ENCODE assay signal across 8 cellular contexts in genomic region chr18:24059385-24059784, GRCh38. TPM values are rescaled to one million over a fixed set of nuclear protein-coding genes. Genes with fewer than 3 reads are reported as not detected.
DNase-seq lines count a peak whose midpoint lies in the region; ATAC-seq and TF ChIP-seq lines count a peak whose summit lies in the region.
"Not testable (repeated sequence)": the region's sequence is repeated elsewhere in the genome, so short reads cannot be mapped to it uniquely, and the experiment has no call there.

No MANE protein-coding gene starts in this region.

- CTCF ChIA-PET in CD8-positive, alpha-beta T cell (lab: Charles Lee), result interaction anchor here (1.2 kb wide), 1 partner anchor 20 kb away, joined by 3 read pairs; no protein-coding TSS in a partner anchor
- CTCF ChIA-PET in HEK293 (lab: Yijun Ruan, JAX), result interaction anchor here (0.6 kb wide), 1 partner anchor 173 kb away, joined by 5 read pairs; no protein-coding TSS in a partner anchor
- CTCF ChIA-PET in activated CD4-positive, alpha-beta T cell treated with anti-CD3 and anti-CD28 coated beads for 36 hours (lab: Charles Lee), result interaction anchor here (0.9 kb wide), 1 partner anchor 11 kb away, joined by 3 read pairs; no protein-coding TSS in a partner anchor

- intact Hi-C loops in CD8-positive, alpha-beta T cell (cut with DNase I, micrococcal nuclease), result loop anchor here in 1 of 2 experiments (10.0 kb wide), 1 partner anchor 55 kb away; no protein-coding TSS in a partner anchor
- intact Hi-C loops in activated CD4-positive, alpha-beta T cell treated with anti-CD3 and anti-CD28 coated beads for 36 hours (cut with DNase I, micrococcal nuclease), result not testable (repeated sequence)

- H3K27me3 Mint-ChIP-seq in CD4-positive, CD25-positive, alpha-beta regulatory T cell; CD8-positive, alpha-beta T cell (ENCODE audit: low read depth); activated CD4-positive, alpha-beta T cell treated with anti-CD3 and anti-CD28 coated beads for 36 hours; activated naive CD4-positive, alpha-beta T cell treated with anti-CD3 and anti-CD28 coated beads, Interleukin-2, amount 50 U/mL, for 24 hours; central memory CD8-positive, alpha-beta T cell: not testable (repeated sequence)

- H3K36me3 Mint-ChIP-seq in CD4-positive, CD25-positive, alpha-beta regulatory T cell; central memory CD8-positive, alpha-beta T cell (ENCODE audit: insufficient read depth); stimulated activated effector memory CD8-positive, alpha-beta T cell treated with anti-CD3 and anti-CD28 coated beads, Interleukin-12 subunit alpha, Interleukin-12 subunit beta, amount 100 ng/mL, for 72 hours: not testable (repeated sequence)
- peaks cover 15% of the 10 kb centered on the region for H3K36me3 Mint-ChIP-seq in CD8-positive, alpha-beta T cell
- peaks cover 16% of the 10 kb centered on the region for H3K36me3 Mint-ChIP-seq in activated CD4-positive, alpha-beta T cell treated with anti-CD3 and anti-CD28 coated beads for 36 hours (ENCODE audit: low read depth)
- H3K36me3 Mint-ChIP-seq in activated naive CD4-positive, alpha-beta T cell treated with anti-CD3 and anti-CD28 coated beads, Interleukin-2, amount 50 U/mL, for 24 hours, result peaks cover 10% of the 10 kb centered on the region

- not testable (repeated sequence) for H3K27ac ChIP-seq in CD4-positive, CD25-positive, alpha-beta regulatory T cell (ENCODE audit: insufficient read depth, low read length, poor library complexity, severe bottlenecking); CD8-positive, alpha-beta T cell (ENCODE audit: low read depth, low read length); HEK293 (ENCODE audit: extremely low read depth, low read depth, low read length)

- not testable (repeated sequence) for DNase-seq in CD4-positive, CD25-positive, alpha-beta regulatory T cell; CD8-positive, alpha-beta T cell; activated CD4-positive, alpha-beta T cell treated with anti-CD3 and anti-CD28 coated beads for 36 hours; central memory CD8-positive, alpha-beta T cell (ENCODE audit: low spot score in 2 of 2); stimulated activated effector memory CD8-positive, alpha-beta T cell treated with anti-CD3 and anti-CD28 coated beads, Interleukin-12 subunit alpha, Interleukin-12 subunit beta, amount 100 ng/mL, for 72 hours (ENCODE audit: low spot score in 2 of 2)
- peak; percentile 82 for DNase-seq in NCI-H524 treated with DMSO at 0.1 percent for 48 hours (lab: John Stamatoyannopoulos, UW)

- H3K4me3 Mint-ChIP-seq in CD4-positive, CD25-positive, alpha-beta regulatory T cell, result peak overlapping the region; percentile 31 to 87 (median 48)
- not testable (repeated sequence) for H3K4me3 Mint-ChIP-seq in CD8-positive, alpha-beta T cell; activated CD4-positive, alpha-beta T cell treated with anti-CD3 and anti-CD28 coated beads for 36 hours; activated naive CD4-positive, alpha-beta T cell treated with anti-CD3 and anti-CD28 coated beads, Interleukin-2, amount 50 U/mL, for 24 hours; central memory CD8-positive, alpha-beta T cell; stimulated activated effector memory CD8-positive, alpha-beta T cell treated with anti-CD3 and anti-CD28 coated beads, Interleukin-12 subunit alpha, Interleukin-12 subunit beta, amount 100 ng/mL, for 72 hours

- peak overlapping the region in 1 of 3 donors; percentile 7 for H3K27ac Mint-ChIP-seq in CD4-positive, CD25-positive, alpha-beta regulatory T cell
- H3K27ac Mint-ChIP-seq in CD8-positive, alpha-beta T cell, result peak overlapping the region; percentile 66
- peak overlapping the region; percentile 9 for H3K27ac Mint-ChIP-seq in activated CD4-positive, alpha-beta T cell treated with anti-CD3 and anti-CD28 coated beads for 36 hours
- peak overlapping the region; percentile 32 for H3K27ac Mint-ChIP-seq in activated naive CD4-positive, alpha-beta T cell treated with anti-CD3 and anti-CD28 coated beads, Interleukin-2, amount 50 U/mL, for 24 hours
- H3K27ac Mint-ChIP-seq in central memory CD8-positive, alpha-beta T cell (ENCODE audit: low read depth), result peak overlapping the region; percentile 79
- H3K27ac Mint-ChIP-seq in stimulated activated effector memory CD8-positive, alpha-beta T cell treated with anti-CD3 and anti-CD28 coated beads, Interleukin-12 subunit alpha, Interleukin-12 subunit beta, amount 100 ng/mL, for 72 hours, result peak overlapping the region; percentile 65

- not testable (repeated sequence) for H3K27me3 ChIP-seq in CD4-positive, CD25-positive, alpha-beta regulatory T cell (ENCODE audit: control insufficient read depth, insufficient read depth, low read length); CD8-positive, alpha-beta T cell (ENCODE audit: insufficient read depth, low read length)

- not testable (repeated sequence) for H3K9me3 ChIP-seq in CD4-positive, CD25-positive, alpha-beta regulatory T cell (ENCODE audit: control insufficient read depth in 2 of 2, low read length in 2 of 2); CD8-positive, alpha-beta T cell (ENCODE audit: low read length); HEK293 (ENCODE audit: control insufficient read depth, insufficient read depth, low read depth, low read length)

- TF ChIP-seq CTCF in CD8-positive, alpha-beta T cell (IDR thresholded peaks at IDR 0.05); HEK293 (tag by site-specific recombination; IDR thresholded peaks at IDR 0.05): not testable (repeated sequence)

- not testable (repeated sequence) for H3K36me3 ChIP-seq in CD4-positive, CD25-positive, alpha-beta regulatory T cell (ENCODE audit: control insufficient read depth, insufficient read depth, low read length); CD8-positive, alpha-beta T cell (ENCODE audit: insufficient read depth, low read length); HEK293 (ENCODE audit: control insufficient read depth in 2 of 2, insufficient read depth in 1 of 2, low read length in 2 of 2)

- H3K9me3 Mint-ChIP-seq in CD4-positive, CD25-positive, alpha-beta regulatory T cell; CD8-positive, alpha-beta T cell; activated CD4-positive, alpha-beta T cell treated with anti-CD3 and anti-CD28 coated beads for 36 hours (ENCODE audit: low read depth); activated naive CD4-positive, alpha-beta T cell treated with anti-CD3 and anti-CD28 coated beads, Interleukin-2, amount 50 U/mL, for 24 hours; central memory CD8-positive, alpha-beta T cell; stimulated activated effector memory CD8-positive, alpha-beta T cell treated with anti-CD3 and anti-CD28 coated beads, Interleukin-12 subunit alpha, Interleukin-12 subunit beta, amount 100 ng/mL, for 72 hours: not testable (repeated sequence)

- POLR2A ChIA-PET in CD8-positive, alpha-beta T cell (lab: Charles Lee); HEK293 (lab: Yijun Ruan, JAX); activated CD4-positive, alpha-beta T cell treated with anti-CD3 and anti-CD28 coated beads for 36 hours (lab: Charles Lee): not testable (repeated sequence)

- ATAC-seq in CD4-positive, CD25-positive, alpha-beta regulatory T cell (ENCODE audit: low read depth in 2 of 2); CD8-positive, alpha-beta T cell; activated CD4-positive, alpha-beta T cell treated with anti-CD3 and anti-CD28 coated beads for 36 hours; central memory CD8-positive, alpha-beta T cell (replicated peaks; ENCODE audit: extremely low read depth, poor library complexity, severe bottlenecking); stimulated activated effector memory CD8-positive, alpha-beta T cell treated with anti-CD3 and anti-CD28 coated beads, Interleukin-12 subunit alpha, Interleukin-12 subunit beta, amount 100 ng/mL, for 72 hours: not testable (repeated sequence)

- peaks cover 60% of the 10 kb centered on the region for H3K4me1 ChIP-seq in CD4-positive, CD25-positive, alpha-beta regulatory T cell (ENCODE audit: control insufficient read depth, insufficient read depth, low read length, poor library complexity, severe bottlenecking)
- H3K4me1 ChIP-seq in CD8-positive, alpha-beta T cell (ENCODE audit: insufficient read depth, low read length), result peaks cover 17% of the 10 kb centered on the region
- peaks cover 17% of the 10 kb centered on the region for H3K4me1 ChIP-seq in HEK293 (ENCODE audit: control insufficient read depth, insufficient read depth, low read length)

- peaks cover 70 to 88% (median 78%) of the 10 kb centered on the region in 4 donors for H3K4me1 Mint-ChIP-seq in CD4-positive, CD25-positive, alpha-beta regulatory T cell
- peaks cover 76% of the 10 kb centered on the region for H3K4me1 Mint-ChIP-seq in CD8-positive, alpha-beta T cell (ENCODE audit: low read depth)
- H3K4me1 Mint-ChIP-seq in activated CD4-positive, alpha-beta T cell treated with anti-CD3 and anti-CD28 coated beads for 36 hours, result peaks cover 71% of the 10 kb centered on the region
- peaks cover 81% of the 10 kb centered on the region for H3K4me1 Mint-ChIP-seq in activated naive CD4-positive, alpha-beta T cell treated with anti-CD3 and anti-CD28 coated beads, Interleukin-2, amount 50 U/mL, for 24 hours
- peaks cover 68% of the 10 kb centered on the region for H3K4me1 Mint-ChIP-seq in central memory CD8-positive, alpha-beta T cell
- H3K4me1 Mint-ChIP-seq in stimulated activated effector memory CD8-positive, alpha-beta T cell treated with anti-CD3 and anti-CD28 coated beads, Interleukin-12 subunit alpha, Interleukin-12 subunit beta, amount 100 ng/mL, for 72 hours, result peaks cover 67% of the 10 kb centered on the region

- peak overlapping the region; percentile 17 for H3K4me3 ChIP-seq in CD4-positive, CD25-positive, alpha-beta regulatory T cell (ENCODE audit: low read depth, low read length)
- H3K4me3 ChIP-seq in CD8-positive, alpha-beta T cell (ENCODE audit: low read depth, low read length); HEK293 (ENCODE audit: low read depth, low read length): not testable (repeated sequence)

RNA-seq across cellular contexts. Expression of gene TTC39C, which starts 44.8 kb away (rescaled TPM):
- total RNA-seq in CD4-positive, CD25-positive, alpha-beta regulatory T cell, result 274 TPM
- 100 to 1,000 TPM; 109 to 206 (median 167) TPM for polyA plus RNA-seq in CD4-positive, CD25-positive, alpha-beta regulatory T cell
- 10 to 100 TPM; 84.7 to 85.7 TPM for total RNA-seq in CD8-positive, alpha-beta T cell
- total RNA-seq in activated CD4-positive, alpha-beta T cell treated with anti-CD3 and anti-CD28 coated beads for 36 hours, result 10 to 100 TPM; 22.2 to 28.6 TPM
